ENCODE assay signal across 25 cellular contexts in genomic region chr7:47432988-47433895, GRCh38.
DNase-seq lines count a peak whose midpoint lies in the region; ATAC-seq, FAIRE-seq and TF ChIP-seq lines count a peak whose summit lies in the region.
"Had no signal": no experiment of that assay in that cellular context is flagged by ENCODE, and none has a peak within 500 bp of the region (broad histone marks: within the 10 kb centered on the region; RNA-seq: fewer than 3 reads in every experiment).

No MANE protein-coding gene starts in this region.

- no peaks in the 10 kb centered on the region for H3K4me1 Mint-ChIP-seq in effector memory CD8-positive, alpha-beta T cell (ENCODE audit: low read depth in 2 of 2)
- H3K4me1 Mint-ChIP-seq: H9 had no signal

- no peak overlapping the region for H3K27ac ChIP-seq in K562 (ENCODE audit: extremely low read depth, low read depth, low read length)
- peak overlapping the region; percentile 54 for H3K27ac ChIP-seq in subcutaneous abdominal adipose tissue (ENCODE audit: low read depth, low read length)
- H3K27ac ChIP-seq in transverse colon: no peak overlapping the region
- H3K27ac ChIP-seq: brain microvascular endothelial cell, C4-2B, colonic mucosa had no signal

- H3K79me2 ChIP-seq in K562 (ENCODE audit: control insufficient read depth, insufficient read depth, low read length): no peaks in the 10 kb centered on the region

- no peak overlapping the region for H3K27ac Mint-ChIP-seq in effector memory CD8-positive, alpha-beta T cell
- H3K27ac Mint-ChIP-seq: activated CD8-positive, alpha-beta T cell treated with anti-CD3 and anti-CD28 coated beads, Interleukin-2, amount 10 ng/mL, durations not matched to agents 7 days and 5 days; H9; nephron progenitor cell; T-helper 1 cell treated with Interleukin-12 subunit alpha and Interleukin-12 subunit beta and Interleukin-4 antibody, amounts not matched to agents 30 μg/mL and 1 μg/mL, for 36 hours had no signal

- 3% methylated on average over 15 of the region's 15 CpGs for WGBS in K562 (ENCODE audit: insufficient coverage, low coverage, missing lambda C conversion rate)
- WGBS in transverse colon (ENCODE audit: low coverage in 1 of 2), 2 donors: 86 to 94% methylated on average over 2 to 15 of the region's 15 CpGs

- no peak for ATAC-seq in K562
- ATAC-seq in effector memory CD8-positive, alpha-beta T cell (replicated peaks): no peak
- ATAC-seq: activated CD8-positive, alpha-beta T cell treated with anti-CD3 and anti-CD28 coated beads, Interleukin-2, amount 10 ng/mL, durations not matched to agents 7 days and 5 days; GM12878 had no signal

- H3K4me2 ChIP-seq in K562 (ENCODE audit: insufficient read depth, low read length): no peak overlapping the region
- H3K4me2 ChIP-seq: smooth muscle cell had no signal

- TF ChIP-seq CTCF in K562 (IDR thresholded peaks at IDR 0.05 in 2 of 3, conservative IDR thresholded peaks at IDR 0.05 in 1 of 3; ENCODE audit: insufficient read depth in 2 of 3, low read depth in 1 of 3, low read length in 3 of 3) (no peak), transverse colon (IDR thresholded peaks at IDR 0.05) (no peak)

- no peaks in the 10 kb centered on the region for H3K36me3 ChIP-seq in K562 (ENCODE audit: control insufficient read depth, insufficient read depth, low read length)
- H3K36me3 ChIP-seq in subcutaneous abdominal adipose tissue (ENCODE audit: control insufficient read depth in 5 of 5, insufficient read depth in 5 of 5, low read length in 5 of 5): peaks cover 5 to 22% (median 18%) of the 10 kb centered on the region in 5 donors
- no peaks in the 10 kb centered on the region for H3K36me3 ChIP-seq in transverse colon
- H3K36me3 ChIP-seq: colonic mucosa had no signal

- no peak for TF ChIP-seq POLR2A in K562 (conservative IDR thresholded peaks at IDR 0.05)
- TF ChIP-seq POLR2A in transverse colon (IDR thresholded peaks at IDR 0.05): no peak

- CTCF ChIA-PET in K562 (lab: Yijun Ruan, JAX; ENCODE audit: low intra/inter-chr PET ratio): no interaction called here

- no peaks in the 10 kb centered on the region for H3K9me1 ChIP-seq in K562 (ENCODE audit: control insufficient read depth, insufficient read depth, low read length)

- no TSS peak for BruUV-seq in K562 (replicated peaks; lab: Mats Ljungman, UMichigan)

- no peaks in the 10 kb centered on the region for H3K4me1 ChIP-seq in K562 (replicated peaks in 1 of 2; ENCODE audit: control insufficient read depth in 2 of 2, insufficient read depth in 2 of 2, low read length in 2 of 2)
- peaks cover 0 to 43% (median 27%) of the 10 kb centered on the region in 5 donors for H3K4me1 ChIP-seq in subcutaneous abdominal adipose tissue (ENCODE audit: control insufficient read depth in 5 of 5, insufficient read depth in 5 of 5, low read length in 5 of 5)
- H3K4me1 ChIP-seq in transverse colon: no peaks in the 10 kb centered on the region
- H3K4me1 ChIP-seq: colonic mucosa had no signal

- peaks cover 0 to 7% of the 10 kb centered on the region in 2 donors for H3K9me3 Mint-ChIP-seq in effector memory CD8-positive, alpha-beta T cell
- H3K9me3 Mint-ChIP-seq: H9; nephron progenitor cell; T-helper 1 cell treated with Interleukin-12 subunit alpha and Interleukin-12 subunit beta and Interleukin-4 antibody, amounts not matched to agents 30 μg/mL and 1 μg/mL, for 36 hours had no signal

- DNase-seq in K562 (ENCODE audit: extremely low read depth in 1 of 4, low spot score in 3 of 4) (no peak), cardiac septum (ENCODE audit: low spot score) (peak; percentile 56), mesenteric fat pad (ENCODE audit: low spot score) (peak; percentile 84), transverse colon (no peak), NCI-H1105 (lab: John Stamatoyannopoulos, UW) (no peak), EL (no peak)
- no peak for DNase-seq in effector memory CD8-positive, alpha-beta T cell
- DNase-seq: activated CD8-positive, alpha-beta T cell treated with anti-CD3 and anti-CD28 coated beads, Interleukin-2, amount 10 ng/mL, durations not matched to agents 7 days and 5 days; activated T-cell treated with anti-CD3 and anti-CD28 coated beads for 4 hours; brain microvascular endothelial cell; Calu3; colonic mucosa; DND-41; H9; Kasumi-1; midbrain; NCI-H1048; NCI-H2029; NCI-H226; nephron progenitor cell had no signal

- intact Hi-C loops in K562 (cut with micrococcal nuclease): loop anchor here (10.0 kb wide), 1 partner anchor 382 kb away; no protein-coding TSS in a partner anchor
- intact Hi-C loops in cardiac septum (cut with DNase I): loop anchor here (5.0 kb wide), 1 partner anchor 166 kb away; no protein-coding TSS in a partner anchor
- intact Hi-C loops in transverse colon (cut with DNase I; ENCODE audit: low total_unique reads): no loop called here

- H4K20me1 ChIP-seq in K562 (replicated peaks; ENCODE audit: control insufficient read depth, insufficient read depth, low read length): no peaks in the 10 kb centered on the region

- H3K9me3 ChIP-seq in K562 (replicated peaks; ENCODE audit: control insufficient read depth, insufficient read depth, low read depth, low read length): no peaks in the 10 kb centered on the region
- H3K9me3 ChIP-seq in subcutaneous abdominal adipose tissue (ENCODE audit: control insufficient read depth in 5 of 5, low read length in 5 of 5): no peaks in the 10 kb centered on the region
- H3K9me3 ChIP-seq in transverse colon: no peaks in the 10 kb centered on the region
- H3K9me3 ChIP-seq: colonic mucosa had no signal

- H3K4me3 Mint-ChIP-seq in effector memory CD8-positive, alpha-beta T cell: no peak overlapping the region
- H3K4me3 Mint-ChIP-seq: activated CD8-positive, alpha-beta T cell treated with anti-CD3 and anti-CD28 coated beads, Interleukin-2, amount 10 ng/mL, durations not matched to agents 7 days and 5 days; H9; nephron progenitor cell; T-helper 1 cell treated with Interleukin-12 subunit alpha and Interleukin-12 subunit beta and Interleukin-4 antibody, amounts not matched to agents 30 μg/mL and 1 μg/mL, for 36 hours had no signal

- H2AFZ ChIP-seq in K562 (ENCODE audit: low read depth, low read length): no peak overlapping the region

- TF ChIP-seq EP300 in K562 (IDR thresholded peaks at IDR 0.05; ENCODE audit: low read length) (no peak), transverse colon (IDR thresholded peaks at IDR 0.05; ENCODE audit: low read depth) (no peak)

- no peak for TF ChIP-seq RAD21 in K562 (CRISPR knock-in tag; conservative IDR thresholded peaks at IDR 0.05 in 1 of 2, IDR thresholded peaks at IDR 0.05 in 1 of 2)

- H3K9ac ChIP-seq in K562 (ENCODE audit: insufficient read depth in 1 of 2, low read depth in 2 of 2, low read length in 2 of 2) (no peak overlapping the region), subcutaneous abdominal adipose tissue (ENCODE audit: low read length in 5 of 5) (peak overlapping the region in 1 of 5 donors; percentile 41)

- in situ Hi-C loops in K562 (cut with MboI): no loop called here
- in situ Hi-C loops in transverse colon (cut with MboI; ENCODE audit: low pct_ligation_motif_present in 1 of 4, low pct_unique_long_range_greater_than_20kb in 1 of 4, low sequenced_read_pairs in 3 of 4): loop anchor here (10.0 to 25.0 kb wide), 4 partner anchors 168 to 382 kb away; no protein-coding TSS in a partner anchor

- FAIRE-seq in K562 (lab: Jason Lieb, UNC): no peak
- FAIRE-seq: GM12878 had no signal

- H3K4me3 ChIP-seq in K562 (no peak overlapping the region), subcutaneous abdominal adipose tissue (ENCODE audit: low read depth in 1 of 5, low read length in 5 of 5) (no peak overlapping the region), transverse colon (no peak overlapping the region)
- H3K4me3 ChIP-seq: colonic mucosa, GM12878, smooth muscle cell had no signal

- H3K27me3 ChIP-seq in K562 (ENCODE audit: control insufficient read depth in 2 of 2, insufficient read depth in 2 of 2, low read length in 2 of 2): peaks cover 3 to 6% of the 10 kb centered on the region in 2 experiments; a peak in 2 of 5 replicates
- H3K27me3 ChIP-seq in subcutaneous abdominal adipose tissue (ENCODE audit: control insufficient read depth in 5 of 5, insufficient read depth in 4 of 5, low read length in 5 of 5): no peaks in the 10 kb centered on the region
- H3K27me3 ChIP-seq in transverse colon: no peaks in the 10 kb centered on the region
- H3K27me3 ChIP-seq: brain microvascular endothelial cell, colonic mucosa had no signal

- H3K36me3 Mint-ChIP-seq in effector memory CD8-positive, alpha-beta T cell (ENCODE audit: insufficient read depth): no peaks in the 10 kb centered on the region

- POLR2A ChIA-PET in K562 (lab: Yijun Ruan, JAX): interaction anchor here (0.6 kb wide), 1 partner anchor 10 kb away, joined by 4 read pairs; no protein-coding TSS in a partner anchor

- H3K27me3 Mint-ChIP-seq in effector memory CD8-positive, alpha-beta T cell: no peaks in the 10 kb centered on the region

TF ChIP-seq in K562, 482 proteins besides CTCF, POLR2A, EP300 and RAD21:
- TF ChIP-seq HMBOX1 (IDR thresholded peaks at IDR 0.05) (no peak), ZC3H8 (IDR thresholded peaks at IDR 0.05) (no peak), C11orf30 (IDR thresholded peaks at IDR 0.05; ENCODE audit: low read depth) (peak; percentile 7; the same call in 1 of the 2 replicates), RBFOX2 (IDR thresholded peaks at IDR 0.05; ENCODE audit: low read depth, low read length) (no peak)

Comparison
In these comparisons a context has a peak if more than half of its experiments do, and no peak if none do; other contexts are left out.
1. DNase-seq: peak in cardiac septum (single experiment) and mesenteric fat pad (single experiment); none in K562 (0 of 4), transverse colon (single experiment), NCI-H1105 (single experiment), EL (single experiment) and effector memory CD8-positive, alpha-beta T cell (0 of 3).